In genomic region chr1:226492738-226493137, GRCh38 we compare ENCODE assay signal across 28 cellular contexts. TPM values are rescaled to one million over a fixed set of nuclear protein-coding genes. Genes with fewer than 3 reads are reported as not detected.
A peak's percentile ranks its signal among the peaks of the same experiment; 100 is the strongest.
DNase-seq lines count a peak whose midpoint lies in the region; ATAC-seq, FAIRE-seq and TF ChIP-seq lines count a peak whose summit lies in the region.
"Had no signal": no experiment of that assay in that cellular context is flagged by ENCODE, and none has a peak within 500 bp of the region (broad histone marks: within the 10 kb centered on the region; RNA-seq: fewer than 3 reads in every experiment).

No MANE protein-coding gene starts in this region.

- intact Hi-C loops in HepG2 (cut with micrococcal nuclease; ENCODE audit: unreplicated experiment) (no loop called here), right lobe of liver (cut with DNase I) (no loop called here)

- H3K27me3 ChIP-seq in HepG2 (ENCODE audit: control insufficient read depth in 1 of 2, insufficient read depth in 2 of 2, low read length in 2 of 2) (peaks cover 5 to 51% of the 10 kb centered on the region in 2 experiments), right lobe of liver (no peaks in the 10 kb centered on the region), Karpas-422 (ENCODE audit: low read length) (no peaks in the 10 kb centered on the region)
- H3K27me3 ChIP-seq: BLaER1 treated with 17β-estradiol and CSF1 and Interleukin-3, amounts not matched to agents 10 nM and 100 nM had no signal

- DNase-seq in HepG2 (ENCODE audit: low spot score) (no peak), right lobe of liver (no peak), Karpas-422 (no peak), GOT3 (lab: John Stamatoyannopoulos, UW) (no peak)
- DNase-seq: AML-193; Caco-2; Calu3; CD4-positive, alpha-beta T cell; CD8-positive, alpha-beta T cell; DMS 273 treated with DMSO at 0.1 percent for 48 hours; DMS153; DMS53; DMS79; DND-41; EL; GDM1 had no signal

- no TSS peak for BruUV-seq in HepG2 (replicated peaks; lab: Mats Ljungman, UMichigan)

- no peak for TF ChIP-seq CTCF in HepG2 (CRISPR knock-in tag; IDR thresholded peaks at IDR 0.05)
- no peak for TF ChIP-seq CTCF in right lobe of liver (IDR thresholded peaks at IDR 0.05)

- POLR2A ChIA-PET in HepG2 (lab: Yijun Ruan, JAX), result no interaction called here

- no peak for FAIRE-seq in HepG2 (lab: Jason Lieb, UNC)
- FAIRE-seq: A549, GM12878, GM12892, GM18507 had no signal

- H2AFZ ChIP-seq in HepG2 (ENCODE audit: low read length) (no peak overlapping the region), Karpas-422 (ENCODE audit: low read length) (no peak overlapping the region)

- CTCF ChIA-PET in HepG2 (lab: Yijun Ruan, JAX; ENCODE audit: low intra/inter-chr PET ratio, low total read pairs), result no interaction called here

- 50% methylated on average over 1 of the region's 1 CpG for WGBS in HepG2 (ENCODE audit: low lambda C conversion rate)
- WGBS in right lobe of liver (ENCODE audit: insufficient coverage, low coverage, low lambda C conversion rate, missing lambda C conversion rate), result 100% methylated on average over 1 of the region's 1 CpG

- H3K27ac ChIP-seq in HepG2 (ENCODE audit: extremely low read length, insufficient read depth, low read length), result no peak overlapping the region
- H3K27ac ChIP-seq in right lobe of liver, result no peak overlapping the region
- no peak overlapping the region for H3K27ac ChIP-seq in Karpas-422 (ENCODE audit: low read length)
- H3K27ac ChIP-seq: 22Rv1; A549; BLaER1 treated with 17β-estradiol and CSF1 and Interleukin-3, amounts not matched to agents 10 nM and 100 nM; C4-2B had no signal

- H4K20me1 ChIP-seq in HepG2 (ENCODE audit: insufficient read depth, low read length) (peaks cover 2% of the 10 kb centered on the region; the same call in 1 of the 2 replicates), Karpas-422 (ENCODE audit: insufficient read depth, low read depth, low read length) (no peaks in the 10 kb centered on the region)
- H4K20me1 ChIP-seq: BLaER1 treated with 17β-estradiol and CSF1 and Interleukin-3, amounts not matched to agents 10 nM and 100 nM had no signal

- H3K4me2 ChIP-seq in HepG2 (ENCODE audit: low read depth, low read length) (no peak overlapping the region), Karpas-422 (ENCODE audit: low read depth, low read length, poor library complexity, severe bottlenecking) (peak overlapping the region; percentile 33)
- H3K4me2 ChIP-seq: A549; BLaER1 treated with 17β-estradiol and CSF1 and Interleukin-3, amounts not matched to agents 10 nM and 100 nM had no signal

- H3K79me2 ChIP-seq in HepG2 (ENCODE audit: insufficient read depth, low read length) (no peaks in the 10 kb centered on the region), Karpas-422 (ENCODE audit: low read length) (no peaks in the 10 kb centered on the region)

- no peak for TF ChIP-seq EP300 in HepG2 (IDR thresholded peaks at IDR 0.05; ENCODE audit: low read depth in 2 of 2, low read length in 2 of 2)
- no peak for TF ChIP-seq EP300 in HepG2 (CRISPR knock-in tag; IDR thresholded peaks at IDR 0.05; ENCODE audit: borderline replicate concordance)

- H3K4me1 ChIP-seq in HepG2 (ENCODE audit: insufficient read depth, low read length) (no peaks in the 10 kb centered on the region), right lobe of liver (no peaks in the 10 kb centered on the region), Karpas-422 (ENCODE audit: low read length) (peaks cover 45% of the 10 kb centered on the region)
- H3K4me1 ChIP-seq: A549 had no signal

- H3K4me3 ChIP-seq in HepG2 (replicated peaks in 1 of 3; ENCODE audit: insufficient read depth in 1 of 3, low read depth in 2 of 3, low read length in 3 of 3) (no peak overlapping the region), right lobe of liver (no peak overlapping the region), Karpas-422 (ENCODE audit: low read length) (no peak overlapping the region)
- H3K4me3 ChIP-seq: A549; BLaER1 treated with 17β-estradiol and CSF1 and Interleukin-3, amounts not matched to agents 10 nM and 100 nM; GM12878 had no signal

- TF ChIP-seq POLR2A in HepG2 (IDR thresholded peaks at IDR 0.05; ENCODE audit: insufficient read depth in 1 of 2, low read depth in 2 of 2, low read length in 2 of 2), result no peak
- no peak for TF ChIP-seq POLR2A in right lobe of liver (IDR thresholded peaks at IDR 0.05)

- H3K9ac ChIP-seq in HepG2 (ENCODE audit: insufficient read depth, low read depth, low read length), result no peak overlapping the region
- no peak overlapping the region for H3K9ac ChIP-seq in Karpas-422 (ENCODE audit: low read length)
- H3K9ac ChIP-seq: BLaER1 treated with 17β-estradiol and CSF1 and Interleukin-3, amounts not matched to agents 10 nM and 100 nM had no signal

- in situ Hi-C loops in HepG2 (cut with HindIII; ENCODE audit: extremely low pct_ligation_motif_present, low pct_unique_long_range_greater_than_20kb), result no loop called here

- H3K36me3 ChIP-seq in HepG2 (replicated peaks in 1 of 2; ENCODE audit: control insufficient read depth in 1 of 2, insufficient read depth in 2 of 2, low read length in 2 of 2) (no peaks in the 10 kb centered on the region), right lobe of liver (no peaks in the 10 kb centered on the region), Karpas-422 (ENCODE audit: insufficient read depth, low read length) (no peaks in the 10 kb centered on the region)
- H3K36me3 ChIP-seq: BLaER1 treated with 17β-estradiol and CSF1 and Interleukin-3, amounts not matched to agents 10 nM and 100 nM had no signal

- no peaks in the 10 kb centered on the region for H3K9me2 ChIP-seq in Karpas-422 (replicated peaks; ENCODE audit: insufficient read depth, low read length)

- H3K9me3 ChIP-seq in HepG2 (ENCODE audit: low read length) (no peaks in the 10 kb centered on the region), right lobe of liver (no peaks in the 10 kb centered on the region), Karpas-422 (ENCODE audit: low read length) (no peaks in the 10 kb centered on the region)
- H3K9me3 ChIP-seq: A549; BLaER1 treated with 17β-estradiol and CSF1 and Interleukin-3, amounts not matched to agents 10 nM and 100 nM; Caco-2 had no signal

- no peak for TF ChIP-seq RAD21 in HepG2 (CRISPR knock-in tag; IDR thresholded peaks at IDR 0.05)

- ATAC-seq in HepG2 (no peak), right lobe of liver (no peak), GM19463 (IDR thresholded peaks at IDR 0.05; ENCODE audit: unreplicated experiment) (no peak)
- ATAC-seq: A549; CD8-positive, alpha-beta T cell; GM12878 had no signal

TF ChIP-seq in HepG2, 621 proteins besides CTCF, POLR2A, EP300 and RAD21:
- TF ChIP-seq CREB1 (IDR thresholded peaks at IDR 0.05) (peak; percentile 41; the same call in 1 of the 2 replicates), CREB1 (CRISPR knock-in tag; IDR thresholded peaks at IDR 0.05) (no peak), BRF2 (CRISPR knock-in tag; IDR thresholded peaks at IDR 0.05) (no peak), ISL2 (CRISPR knock-in tag; IDR thresholded peaks at IDR 0.05) (no peak), ATF7 (IDR thresholded peaks at IDR 0.05) (peak; percentile 87), ATF7 (CRISPR knock-in tag; IDR thresholded peaks at IDR 0.05) (no peak)
TF ChIP-seq in HepG2: peak in this region for 2.

RNA-seq across cellular contexts. Expression of gene STUM, which starts 55.8 kb away (rescaled TPM):
- not detected in 2 replicates for total RNA-seq in HepG2 (2016; rRNA removed; fragmentation: Illumina TruSeq; extraction: Trizol)
- not detected in 2 replicates for total RNA-seq in HepG2 (2016; cell fraction: cytosol; rRNA removed; fragmentation: Illumina TruSeq; extraction: Trizol; ENCODE audit: low read depth)
- not detected in 2 replicates for total RNA-seq in HepG2 (2016; cell fraction: insoluble cytoplasmic fraction; rRNA removed; fragmentation: Illumina TruSeq; extraction: Trizol)
- total RNA-seq in HepG2 (2016; cell fraction: membrane; rRNA removed; fragmentation: Illumina TruSeq; extraction: Trizol), result not detected in 2 replicates
- not detected in 2 replicates for total RNA-seq in HepG2 (2016; cell fraction: nucleus; rRNA removed; fragmentation: Illumina TruSeq; extraction: Trizol)
- not detected in 2 replicates for polyA plus RNA-seq in HepG2 (2011; rRNA removed)
- not detected in 2 replicates for polyA plus RNA-seq in HepG2 (2011; cell fraction: cytosol; rRNA removed)
- polyA plus RNA-seq in HepG2 (2011; cell fraction: nucleus; rRNA removed), result 0.02 TPM in 2 replicates
- polyA plus RNA-seq in HepG2 (2012), result 0.01 TPM in 1 of 2 replicates, not detected in the other
- polyA plus RNA-seq in HepG2 (2016; cell fraction: cytosol; fragmentation: Illumina TruSeq; extraction: Trizol; ENCODE audit: low read depth), result not detected in 2 replicates
- not detected in 2 replicates for polyA plus RNA-seq in HepG2 (2016; cell fraction: insoluble cytoplasmic fraction; fragmentation: Illumina TruSeq; extraction: Trizol; ENCODE audit: low read depth)
- not detected in 2 replicates for polyA plus RNA-seq in HepG2 (2016; cell fraction: membrane; fragmentation: Illumina TruSeq; extraction: Trizol; ENCODE audit: low read depth)
- not detected in 2 replicates for polyA plus RNA-seq in HepG2 (2016; cell fraction: nucleus; fragmentation: Illumina TruSeq; extraction: Trizol; ENCODE audit: insufficient read depth, low read depth)
- polyA minus RNA-seq in HepG2 (2011; rRNA and poly(A)+ RNA removed; ENCODE audit: low replicate concordance), result not detected in 2 replicates
- not detected in 2 replicates for polyA minus RNA-seq in HepG2 (2011; cell fraction: cytosol; rRNA and poly(A)+ RNA removed)
- 0.13 TPM in 1 of 2 replicates, not detected in the other for polyA minus RNA-seq in HepG2 (2011; cell fraction: nucleus; rRNA and poly(A)+ RNA removed)
- total RNA-seq in right lobe of liver, result under 1 TPM in 4 of 6 experiments, not detected in 2; 0.06 to 0.68 (median 0.13) TPM
- 0.04 and 0.15 TPM in 2 replicates for total RNA-seq in Karpas-422 (2014; rRNA removed; shearing (Covaris generic); ENCODE audit: low replicate concordance)
- total RNA-seq: A172; Calu3; CD4-positive, alpha-beta T cell; CD8-positive, alpha-beta T cell; Daoy; G401 had no signal
- polyA plus RNA-seq: A549, BJ had no signal
